ENCODE assay signal across 8 cellular contexts in genomic region chr12:55724226-55724939, GRCh38. TPM values are rescaled to one million over a fixed set of nuclear protein-coding genes. Genes with fewer than 3 reads are reported as not detected.
DNase-seq lines count a peak whose midpoint lies in the region; ATAC-seq and TF ChIP-seq lines count a peak whose summit lies in the region.

No MANE protein-coding gene starts in this region.

- TF ChIP-seq CTCF in Caco-2 (IDR thresholded peaks at IDR 0.05; ENCODE audit: insufficient read depth in 1 of 2, low read depth in 1 of 2, low read length in 1 of 2, severe bottlenecking in 1 of 2, unreplicated experiment in 1 of 2), result peak; percentile 31 to 72
- TF ChIP-seq CTCF in PC-3 (conservative IDR thresholded peaks at IDR 0.05; ENCODE audit: low read depth, low read length), result peak; percentile 78
- TF ChIP-seq CTCF in glutamatergic neuron (IDR thresholded peaks at IDR 0.05; ENCODE audit: partially characterized antibody, unreplicated experiment), result peak; percentile 44
- peak in 2 of 4 experiments; percentile 50 to 61 for TF ChIP-seq CTCF in prostate gland (IDR thresholded peaks at IDR 0.05)

- H3K9me3 ChIP-seq in Caco-2, result no peaks in the 10 kb centered on the region
- no peaks in the 10 kb centered on the region for H3K9me3 ChIP-seq in PC-3 (ENCODE audit: low read length)
- no peaks in the 10 kb centered on the region for H3K9me3 ChIP-seq in prostate gland

- H3K4me3 ChIP-seq in Caco-2 (ENCODE audit: low read depth, low read length), result no peak overlapping the region
- H3K4me3 ChIP-seq in PC-3 (ENCODE audit: low read length), result no peak overlapping the region
- no peak overlapping the region for H3K4me3 ChIP-seq in prostate gland

- intact Hi-C loops in Caco-2 (cut with micrococcal nuclease; ENCODE audit: unreplicated experiment), result loop anchor here (1.0 kb wide), 1 partner anchor 13 kb away; no protein-coding TSS in a partner anchor
- intact Hi-C loops in PC-3 (cut with micrococcal nuclease), result no loop called here
- intact Hi-C loops in prostate gland (cut with DNase I), result no loop called here

- H3K4me3 Mint-ChIP-seq in Caco-2 (ENCODE audit: unreplicated experiment) (peak overlapping the region; percentile 9), glutamatergic neuron (ENCODE audit: unreplicated experiment) (peak overlapping the region; percentile 96)

- no peaks in the 10 kb centered on the region for H3K27me3 Mint-ChIP-seq in Caco-2 (ENCODE audit: insufficient read depth, unreplicated experiment)
- peaks cover 4% of the 10 kb centered on the region for H3K27me3 Mint-ChIP-seq in glutamatergic neuron (ENCODE audit: unreplicated experiment)

- peaks cover 8% of the 10 kb centered on the region for H3K4me1 Mint-ChIP-seq in Caco-2 (ENCODE audit: low read depth, unreplicated experiment)
- peaks cover 26% of the 10 kb centered on the region for H3K4me1 Mint-ChIP-seq in glutamatergic neuron (ENCODE audit: low read depth, unreplicated experiment)

- peak; percentile 21 for ATAC-seq in HG03175 (IDR thresholded peaks at IDR 0.05; ENCODE audit: unreplicated experiment)
- ATAC-seq in PC-3, result no peak
- ATAC-seq in HG02981 (IDR thresholded peaks at IDR 0.05; ENCODE audit: unreplicated experiment), result no peak

- peaks cover 56% of the 10 kb centered on the region for H3K36me3 Mint-ChIP-seq in Caco-2 (ENCODE audit: insufficient read depth, unreplicated experiment)
- peaks cover 9% of the 10 kb centered on the region for H3K36me3 Mint-ChIP-seq in glutamatergic neuron (ENCODE audit: unreplicated experiment)

- peaks cover 8% of the 10 kb centered on the region for H4K20me1 ChIP-seq in PC-3 (ENCODE audit: low read length)

- TF ChIP-seq POLR2A in prostate gland (IDR thresholded peaks at IDR 0.05), result no peak

- H3K4me1 ChIP-seq in Caco-2 (peaks cover 39% of the 10 kb centered on the region), PC-3 (ENCODE audit: insufficient read depth, low read length) (peaks cover 45% of the 10 kb centered on the region), prostate gland (replicated peaks) (peaks cover 9% of the 10 kb centered on the region)

- no TSS peak for BruUV-seq in Caco-2 (replicated peaks; lab: Mats Ljungman, UMichigan)
- no TSS peak for BruUV-seq in PC-3 (replicated peaks; lab: Mats Ljungman, UMichigan)

- H3K36me3 ChIP-seq in Caco-2 (ENCODE audit: control insufficient read depth, insufficient read depth, low read length) (peaks cover 4% of the 10 kb centered on the region), PC-3 (ENCODE audit: low read depth, low read length) (peaks cover 27% of the 10 kb centered on the region), prostate gland (no peaks in the 10 kb centered on the region)

- 46% methylated on average over 11 of the region's 11 CpGs for WGBS in prostate gland

- peak; percentile 67 to 76 for DNase-seq in Caco-2
- DNase-seq in PC-3, result peak; percentile 64
- peak; percentile 68 for DNase-seq in activated naive CD4-positive, alpha-beta T cell treated with Interleukin-2 at 50 U/mL for 16 hours
- DNase-seq in glutamatergic neuron, result peak; percentile 76
- peak; percentile 51 for DNase-seq in prostate gland (ENCODE audit: low spot score)
- DNase-seq in iPS-NIHi11 (ENCODE audit: low spot score), result no peak

- H3K27ac Mint-ChIP-seq in Caco-2 (ENCODE audit: unreplicated experiment), result no peak overlapping the region
- H3K27ac Mint-ChIP-seq in glutamatergic neuron (ENCODE audit: unreplicated experiment), result peak overlapping the region; percentile 2

- no peaks in the 10 kb centered on the region for H3K9me2 ChIP-seq in PC-3 (replicated peaks; ENCODE audit: low read length)

- no peaks in the 10 kb centered on the region for H3K27me3 ChIP-seq in Caco-2 (replicated peaks; ENCODE audit: control insufficient read depth, insufficient read depth, low read length)
- no peaks in the 10 kb centered on the region for H3K27me3 ChIP-seq in PC-3 (ENCODE audit: low read length)
- H3K27me3 ChIP-seq in prostate gland (replicated peaks; ENCODE audit: insufficient read depth), result no peaks in the 10 kb centered on the region

- no peak overlapping the region for H3K27ac ChIP-seq in PC-3 (ENCODE audit: low read length)
- H3K27ac ChIP-seq in prostate gland, result no peak overlapping the region

- H3K4me2 ChIP-seq in PC-3 (ENCODE audit: low read length), result no peak overlapping the region

- no peak overlapping the region for H2AFZ ChIP-seq in PC-3 (ENCODE audit: low read length)

- H3K9ac ChIP-seq in PC-3 (ENCODE audit: low read length), result no peak overlapping the region

- POLR2A ChIA-PET in Caco-2 (lab: Charles Lee) (interaction anchor here (0.6 kb wide), 1 partner anchor 14 kb away, joined by 3 read pairs; no protein-coding TSS in a partner anchor), PC-3 (lab: Charles Lee; ENCODE audit: unreplicated experiment) (interaction anchor here (0.5 kb wide), 1 partner anchor 19 kb away, joined by 8 read pairs; no protein-coding TSS in a partner anchor)

- H3K9me3 Mint-ChIP-seq in Caco-2 (ENCODE audit: unreplicated experiment) (no peaks in the 10 kb centered on the region), glutamatergic neuron (ENCODE audit: unreplicated experiment) (peaks cover 6% of the 10 kb centered on the region)

- CTCF ChIA-PET in Caco-2 (lab: Charles Lee), result interaction anchor here (0.8 to 1.9 kb wide), 6 partner anchors 8 to 93 kb away, joined by 3 to 21 read pairs (median 5); partner anchors contain the start of genes BLOC1S1 and SARNP
- CTCF ChIA-PET in PC-3 (lab: Charles Lee), result interaction anchor here (1.4 kb wide), 1 partner anchor 14 kb away, joined by 21 read pairs; no protein-coding TSS in a partner anchor

- no peaks in the 10 kb centered on the region for H3F3A ChIP-seq in PC-3 (ENCODE audit: low read length, unreplicated experiment)

- peaks cover 25% of the 10 kb centered on the region for H3K79me2 ChIP-seq in PC-3 (ENCODE audit: low read length)

RNA-seq across cellular contexts. Expression of gene RDH5, which starts 4.2 kb away (rescaled TPM):
- 6.0 and 9.7 TPM in 2 replicates for total RNA-seq in Caco-2 (2022)
- total RNA-seq in PC-3 (2014; rRNA removed), result 4.6 and 5.1 TPM in 2 replicates
- total RNA-seq in glutamatergic neuron (ENCODE audit: unreplicated experiment), result 6.6 TPM
- total RNA-seq in prostate gland, result 10 to 100 TPM in 1 of 2 donors, 1 to 10 TPM in 1; 5.7 to 12.6 TPM

RNA-seq across cellular contexts. Expression of gene CD63, which starts 4.4 kb away (rescaled TPM):
- total RNA-seq in Caco-2 (2022), result 947 and 983 TPM in 2 replicates
- total RNA-seq in PC-3 (2014; rRNA removed), result 784 and 869 TPM in 2 replicates
- total RNA-seq in glutamatergic neuron (ENCODE audit: unreplicated experiment), result 619 TPM
- 100 to 1,000 TPM; 485 to 585 TPM for total RNA-seq in prostate gland

RNA-seq across cellular contexts. Expression of gene BLOC1S1, which starts 8.5 kb away (rescaled TPM):
- total RNA-seq in Caco-2 (2022), result 59.4 and 73.7 TPM in 2 replicates
- total RNA-seq in PC-3 (2014; rRNA removed), result 63.5 and 90.8 TPM in 2 replicates
- total RNA-seq in glutamatergic neuron (ENCODE audit: unreplicated experiment), result 71.2 TPM
- 100 to 1,000 TPM; 151 to 240 TPM for total RNA-seq in prostate gland

RNA-seq across cellular contexts. Expression of gene ITGA7, which starts 16.7 kb away (rescaled TPM):
- total RNA-seq in Caco-2 (2022), result 46.1 and 47.0 TPM in 2 replicates
- 4.4 and 9.7 TPM in 2 replicates for total RNA-seq in PC-3 (2014; rRNA removed)
- total RNA-seq in glutamatergic neuron (ENCODE audit: unreplicated experiment), result 156 TPM
- total RNA-seq in prostate gland, result 10 to 100 TPM; 17.4 to 37.0 TPM

RNA-seq across cellular contexts. Expression of gene GDF11, which starts 18.5 kb away (rescaled TPM):
- total RNA-seq in Caco-2 (2022) (11.0 and 13.3 TPM in 2 replicates), PC-3 (2014; rRNA removed) (7.1 and 17.4 TPM in 2 replicates), glutamatergic neuron (ENCODE audit: unreplicated experiment) (52.4 TPM), prostate gland (10 to 100 TPM in 1 of 2 donors, 1 to 10 TPM in 1; 4.1 to 10.3 TPM)
